ENCODE assay signal across 1 cellular context in genomic region chr1:50978144-50978851, GRCh38.
TF ChIP-seq lines count a peak whose summit lies in the region.

No MANE protein-coding gene starts in this region.

TF ChIP-seq in K562, 482 proteins besides CTCF, POLR2A, EP300 and RAD21 (continued from another document and continues in another):
- TF ChIP-seq E2F4 (CRISPR knock-in tag; IDR thresholded peaks at IDR 0.05; ENCODE audit: low read depth) (0 out of 2 replicates have a peak, but pooled peaks have one; percentile 32), KHSRP (IDR thresholded peaks at IDR 0.05) (no peak), FIP1L1 (IDR thresholded peaks at IDR 0.05; ENCODE audit: low read depth, low read length, poor library complexity, severe bottlenecking) (no peak), PRDM10 (IDR thresholded peaks at IDR 0.05; ENCODE audit: partially characterized antibody) (peak; percentile 81), ZNF146 (CRISPR knock-in tag; IDR thresholded peaks at IDR 0.05; ENCODE audit: unreplicated experiment) (no peak), CEBPB (tag; IDR thresholded peaks at IDR 0.05) (no peak), ZNF24 (IDR thresholded peaks at IDR 0.05) (peak; percentile 39; the same call in 1 of the 2 replicates), JUND (IDR thresholded peaks at IDR 0.05; ENCODE audit: borderline replicate concordance, low read depth, low read length) (no peak), JUND (tag; IDR thresholded peaks at IDR 0.05; ENCODE audit: borderline replicate concordance, low read depth, low read length) (peak; percentile 20; the same call in 1 of the 3 replicates), ZNF316 (IDR thresholded peaks at IDR 0.05) (no peak), ZNF407 (IDR thresholded peaks at IDR 0.05; ENCODE audit: low read depth) (no peak), NR2C2 (CRISPR knock-in tag; IDR thresholded peaks at IDR 0.05) (no peak), NR2C2 (tag; IDR thresholded peaks at IDR 0.05) (peak; percentile 57; the same call in 1 of the 2 replicates), MCM3 (IDR thresholded peaks at IDR 0.05) (no peak), ZNF217 (CRISPR knock-in tag; IDR thresholded peaks at IDR 0.05) (no peak), COPS2 (conservative IDR thresholded peaks at IDR 0.05) (no peak), SMAD2 (IDR thresholded peaks at IDR 0.05; ENCODE audit: low read depth, low read length) (no peak), CCAR2 (IDR thresholded peaks at IDR 0.05; ENCODE audit: low read depth, low read length) (no peak), BHLHE40 (IDR thresholded peaks at IDR 0.05; ENCODE audit: low read length) (peak; percentile 30; the same call in 1 of the 2 replicates), MEF2A (IDR thresholded peaks at IDR 0.05; ENCODE audit: control insufficient read depth, low read depth, low read length) (no peak), MLX (CRISPR knock-in tag; conservative IDR thresholded peaks at IDR 0.05) (no peak), MAFG (tag; conservative IDR thresholded peaks at IDR 0.05) (no peak), CTBP1 (IDR thresholded peaks at IDR 0.05; ENCODE audit: borderline replicate concordance) (peak; percentile 61; the same call in 1 of the 2 replicates), ZNF384 (IDR thresholded peaks at IDR 0.05; ENCODE audit: low read depth, low read length) (0 out of 2 replicates have a peak, but pooled peaks have one; percentile 19), NUFIP1 (IDR thresholded peaks at IDR 0.05; ENCODE audit: partially characterized antibody) (no peak), KLF10 (CRISPR knock-in tag; IDR thresholded peaks at IDR 0.05) (no peak), PHF21A (IDR thresholded peaks at IDR 0.05; ENCODE audit: borderline replicate concordance, low read depth) (no peak), ZNF239 (CRISPR knock-in tag; IDR thresholded peaks at IDR 0.05) (no peak), ILK (tag; IDR thresholded peaks at IDR 0.05; ENCODE audit: borderline replicate concordance, low read depth) (no peak), HDAC3 (IDR thresholded peaks at IDR 0.05; ENCODE audit: borderline replicate concordance, partially characterized antibody) (no peak), JUNB (CRISPR knock-in tag; conservative IDR thresholded peaks at IDR 0.05) (no peak), RNF2 (IDR thresholded peaks at IDR 0.05) (0 out of 2 replicates have a peak, but pooled peaks have one; percentile 31), ARHGAP35 (IDR thresholded peaks at IDR 0.05; ENCODE audit: partially characterized antibody) (no peak), MTF1 (CRISPR knock-in tag; IDR thresholded peaks at IDR 0.05; ENCODE audit: borderline replicate concordance) (no peak), RBM15 (IDR thresholded peaks at IDR 0.05; ENCODE audit: insufficient read depth, low read length) (no peak), RBM39 (optimal IDR thresholded peaks at IDR 0.05; ENCODE audit: low read depth, low read length) (no peak), JUN (IDR thresholded peaks at IDR 0.05; ENCODE audit: borderline replicate concordance, low read depth, low read length) (no peak), JUN (CRISPR knock-in tag; IDR thresholded peaks at IDR 0.05; ENCODE audit: borderline replicate concordance) (peak; percentile 66; the same call in 1 of the 2 replicates), SNIP1 (IDR thresholded peaks at IDR 0.05; ENCODE audit: low read depth) (no peak), ZNF449 (CRISPR knock-in tag; IDR thresholded peaks at IDR 0.05) (no peak), PML (IDR thresholded peaks at IDR 0.05; ENCODE audit: low read length) (no peak), SIN3B (IDR thresholded peaks at IDR 0.05; ENCODE audit: low read depth) (no peak), STAG1 (CRISPR knock-in tag; IDR thresholded peaks at IDR 0.05; ENCODE audit: borderline replicate concordance) (no peak), GATA2 (CRISPR knock-in tag; IDR thresholded peaks at IDR 0.05) (no peak), TBL1XR1 (IDR thresholded peaks at IDR 0.05; ENCODE audit: low read length in 2 of 2) (peak in 1 of 2 experiments; percentile 10; a peak in 1 of 4 replicates), VEZF1 (CRISPR knock-in tag; IDR thresholded peaks at IDR 0.05) (peak; percentile 89), NFE2 (IDR thresholded peaks at IDR 0.05; ENCODE audit: low read depth) (0 out of 2 replicates have a peak, but pooled peaks have one; percentile 4), CEBPZ (IDR thresholded peaks at IDR 0.05; ENCODE audit: borderline replicate concordance, low read depth, low read length) (no peak), ARNT (IDR thresholded peaks at IDR 0.05) (peak in 1 of 2 experiments; percentile 10; a peak in 1 of 4 replicates)
